Comparison of ENCODE assay signal across 10 cellular contexts in genomic region chr18:9017900-9018217, GRCh38.
DNase-seq lines count a peak whose midpoint lies in the region; FAIRE-seq and TF ChIP-seq lines count a peak whose summit lies in the region.
"Had no signal": no experiment of that assay in that cellular context is flagged by ENCODE, and none has a peak within 500 bp of the region (broad histone marks: within the 10 kb centered on the region; RNA-seq: fewer than 3 reads in every experiment).

No MANE protein-coding gene starts in this region.

- H3K27me3 ChIP-seq in ACC112 (ENCODE audit: insufficient read depth, low read length) (no peaks in the 10 kb centered on the region), adrenal gland (no peaks in the 10 kb centered on the region), keratinocyte (ENCODE audit: control insufficient read depth, extremely low read depth, insufficient read depth, low read length) (no peaks in the 10 kb centered on the region)
- H3K27me3 ChIP-seq: neural progenitor cell had no signal

- TF ChIP-seq POLR2A in adrenal gland (IDR thresholded peaks at IDR 0.05), result no peak

- no peaks in the 10 kb centered on the region for H4K20me1 ChIP-seq in keratinocyte (ENCODE audit: control insufficient read depth, extremely low read depth, insufficient read depth, low read length)

- FAIRE-seq in HTR-8/SVneo (lab: Jason Lieb, UNC), result no peak
- no peak for FAIRE-seq in keratinocyte (lab: Jason Lieb, UNC)

- peaks cover 0 to 6% of the 10 kb centered on the region in 2 donors for H3K4me1 Mint-ChIP-seq in immature natural killer cell

- peak overlapping the region; percentile 75 for H3K9ac ChIP-seq in keratinocyte (ENCODE audit: control insufficient read depth, extremely low read depth, insufficient read depth, low read length)
- H3K9ac ChIP-seq: neural progenitor cell had no signal

- peak overlapping the region; percentile 96 for H3K4me2 ChIP-seq in keratinocyte (ENCODE audit: control insufficient read depth, extremely low read depth, insufficient read depth, low read depth, low read length)

- intact Hi-C loops in adrenal gland (cut with DNase I), result no loop called here

- no peaks in the 10 kb centered on the region for H3K9me1 ChIP-seq in keratinocyte (ENCODE audit: control insufficient read depth, extremely low read depth, insufficient read depth, low read length)

- H3K9me3 Mint-ChIP-seq in immature natural killer cell, result no peaks in the 10 kb centered on the region

- TF ChIP-seq CTCF in adrenal gland (IDR thresholded peaks at IDR 0.05), result no peak
- no peak for TF ChIP-seq CTCF in keratinocyte (optimal IDR thresholded peaks at IDR 0.05 in 1 of 3, IDR thresholded peaks at IDR 0.05 in 1 of 3, conservative IDR thresholded peaks at IDR 0.05 in 1 of 3; ENCODE audit: extremely low read depth in 1 of 3, insufficient read depth in 2 of 3, low read length in 3 of 3)

- H3K27ac ChIP-seq in ACC112 (ENCODE audit: low read depth, low read length) (peak overlapping the region; percentile 100), adrenal gland (peak overlapping the region in 4 of 5 donors; percentile 40 to 88 (median 84)), keratinocyte (ENCODE audit: control insufficient read depth, insufficient read depth, low read length) (peak overlapping the region; percentile 89)
- H3K27ac ChIP-seq: neural progenitor cell had no signal

- H3K27ac Mint-ChIP-seq in immature natural killer cell, result no peak overlapping the region

- DNase-seq in HTR-8/SVneo (ENCODE audit: insufficient read length, low spot score), result peak; percentile 23
- peak in 1 of 7 donors; percentile 46 for DNase-seq in adrenal gland
- DNase-seq in keratinocyte (ENCODE audit: low read depth, low spot score), result peak; percentile 45
- no peak for DNase-seq in immature natural killer cell
- DNase-seq in DMS53 (lab: John Stamatoyannopoulos, UW), result no peak
- no peak for DNase-seq in T-helper 9 cell
- DNase-seq in activated CD8-positive, alpha-beta memory T cell treated with anti-CD3 and anti-CD28 coated beads, Interleukin-2, amount 50 U/mL, for 48 hours, result no peak
- DNase-seq: cortex of kidney had no signal

- H3K4me1 ChIP-seq in ACC112 (ENCODE audit: control insufficient read depth, insufficient read depth, low read length, unreplicated experiment) (peaks cover 41% of the 10 kb centered on the region), adrenal gland (replicated peaks in 1 of 2) (peaks cover 10 to 16% of the 10 kb centered on the region in 2 donors), keratinocyte (ENCODE audit: control insufficient read depth, extremely low read depth, insufficient read depth, low read length) (peaks cover 37% of the 10 kb centered on the region)

- H3K4me3 ChIP-seq in ACC112 (ENCODE audit: low read depth, low read length), result peak overlapping the region; percentile 70
- H3K4me3 ChIP-seq in adrenal gland, result peak overlapping the region in 1 of 4 donors; percentile 52
- peak overlapping the region in 2 of 3 experiments; percentile 48 to 58 for H3K4me3 ChIP-seq in keratinocyte (ENCODE audit: control insufficient read depth in 2 of 3, extremely low read depth in 1 of 3, insufficient read depth in 2 of 3, low read depth in 1 of 3, low read length in 3 of 3)
- H3K4me3 ChIP-seq: neural progenitor cell had no signal

- 37 to 51% (median 41%) methylated on average over 6 of the region's 6 CpGs for WGBS in adrenal gland, 4 donors

- dilution Hi-C loops in keratinocyte (cut with MboI; ENCODE audit: extremely low pct_ligation_motif_present, low sequenced_read_pairs), result no loop called here

- H3K36me3 ChIP-seq in ACC112 (ENCODE audit: insufficient read depth, low read length) (no peaks in the 10 kb centered on the region), adrenal gland (replicated peaks in 1 of 2) (no peaks in the 10 kb centered on the region), keratinocyte (ENCODE audit: control insufficient read depth in 2 of 2, extremely low read depth in 1 of 2, insufficient read depth in 2 of 2, low read length in 2 of 2) (no peaks in the 10 kb centered on the region)
- H3K36me3 ChIP-seq: neural progenitor cell had no signal

- H2AFZ ChIP-seq in ACC112 (ENCODE audit: low read length, unreplicated experiment), result peak overlapping the region; percentile 18
- H2AFZ ChIP-seq in keratinocyte (ENCODE audit: control insufficient read depth, low read length), result peak overlapping the region; percentile 80

- peaks cover 0 to 2% (median 0%) of the 10 kb centered on the region in 3 donors for H3K27me3 Mint-ChIP-seq in immature natural killer cell (ENCODE audit: low read depth in 3 of 3)

- H3K79me2 ChIP-seq in ACC112 (ENCODE audit: control insufficient read depth, insufficient read depth, low read length, unreplicated experiment), result no peaks in the 10 kb centered on the region
- H3K79me2 ChIP-seq in keratinocyte (ENCODE audit: control insufficient read depth, insufficient read depth, low read length), result no peaks in the 10 kb centered on the region

- H3K9me3 ChIP-seq in adrenal gland (replicated peaks in 1 of 3) (no peaks in the 10 kb centered on the region), keratinocyte (ENCODE audit: control insufficient read depth, low read depth, low read length) (no peaks in the 10 kb centered on the region)

- peak overlapping the region in 1 of 5 donors; percentile 20 for H3K4me3 Mint-ChIP-seq in immature natural killer cell
- H3K4me3 Mint-ChIP-seq: neural progenitor cell had no signal

- no peaks in the 10 kb centered on the region for H3K36me3 Mint-ChIP-seq in immature natural killer cell
- H3K36me3 Mint-ChIP-seq: neural progenitor cell had no signal

Comparison
In these comparisons a context has a peak if more than half of its experiments do, and no peak if none do; other contexts are left out.
1. DNase-seq: peak in HTR-8/SVneo (single experiment) and keratinocyte (single experiment); none in immature natural killer cell (0 of 3), DMS53 (single experiment), T-helper 9 cell (single experiment) and activated CD8-positive, alpha-beta memory T cell treated with anti-CD3 and anti-CD28 coated beads, Interleukin-2, amount 50 U/mL, for 48 hours (single experiment).
2. Peak in every context shown above with its lines, with median percentiles within 50 percentile points of each other: H3K27ac ChIP-seq.